ENCODE assay signal across 19 cellular contexts in the genomic region with DNA sequence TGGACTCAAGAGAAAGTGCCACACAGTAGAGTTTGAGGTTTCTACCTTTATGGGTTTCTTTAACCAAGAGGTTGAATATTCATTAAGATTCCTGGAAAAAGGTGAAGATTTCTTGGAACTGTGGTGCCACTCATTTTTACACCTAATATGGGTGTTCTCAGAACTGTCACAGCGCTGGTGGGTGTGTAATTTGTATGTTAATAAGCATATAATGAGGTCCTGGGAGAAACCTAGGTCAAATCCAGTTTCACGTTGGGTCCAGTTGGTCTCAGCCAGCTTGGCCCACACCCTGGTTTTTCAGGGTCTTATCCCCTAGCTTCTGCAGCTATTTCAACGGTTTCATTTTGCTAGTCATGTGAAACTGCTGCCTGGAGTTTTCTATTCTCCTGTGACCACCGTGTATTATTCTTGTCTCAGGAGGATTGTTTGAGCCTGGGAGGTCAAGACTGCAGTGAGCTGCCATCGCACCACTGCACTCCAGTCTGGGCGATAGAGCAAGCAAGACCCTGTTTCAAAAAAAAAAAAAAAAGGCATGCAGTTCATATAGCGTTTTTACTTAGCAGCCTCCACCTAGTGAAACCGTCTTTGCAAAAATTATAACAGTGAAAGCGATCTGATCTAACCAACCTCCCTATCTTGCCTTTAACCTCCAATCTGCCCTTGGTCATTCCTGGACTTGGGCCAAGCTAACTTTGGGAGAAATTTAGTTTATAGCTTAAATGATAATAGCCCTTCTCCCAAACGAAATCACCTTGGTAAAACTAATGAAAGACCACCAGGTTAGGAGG.
"Had no signal": no experiment of that assay in that cellular context is flagged by ENCODE, and none has a peak within 500 bp of the region (broad histone marks: within the 10 kb centered on the region; RNA-seq: fewer than 3 reads in every experiment).

No MANE protein-coding gene starts in this region.

- H3K9me3 Mint-ChIP-seq: activated naive CD4-positive, alpha-beta T cell treated with anti-CD3 and anti-CD28 coated beads, Interleukin-2, amount 50 U/mL, for 72 hours; central memory CD8-positive, alpha-beta T cell; effector memory CD8-positive, alpha-beta T cell had no signal

- H3K27ac Mint-ChIP-seq: activated naive CD4-positive, alpha-beta T cell treated with anti-CD3 and anti-CD28 coated beads, Interleukin-2, amount 50 U/mL, for 72 hours; effector memory CD8-positive, alpha-beta T cell; WTC11 had no signal

- H3K4me3 Mint-ChIP-seq: central memory CD8-positive, alpha-beta T cell; effector memory CD8-positive, alpha-beta T cell; nephron progenitor cell; WTC11 had no signal

- H3K27me3 Mint-ChIP-seq: central memory CD8-positive, alpha-beta T cell had no signal

- H3K4me3 ChIP-seq: body of pancreas, gastrocnemius medialis, ovary, tibial artery, uterus had no signal

- H3K4me1 ChIP-seq: body of pancreas, gastrocnemius medialis, tibial artery, uterus had no signal

- FAIRE-seq: keratinocyte had no signal

- ATAC-seq: activated naive CD4-positive, alpha-beta T cell treated with anti-CD3 and anti-CD28 coated beads, Interleukin-2, amount 50 U/mL, for 72 hours; body of pancreas; effector memory CD8-positive, alpha-beta T cell; gastrocnemius medialis; left ventricle myocardium superior; WTC11 had no signal

- DNase-seq: activated effector memory CD4-positive, alpha-beta T cell treated with Interleukin-2 at 50 U/mL for 16 hours; activated T-cell treated with anti-CD3 and anti-CD28 coated beads, Interleukin-2, amount 50 U/mL, for 1 hour; amniotic stem cell; body of pancreas; cortex of kidney; effector memory CD8-positive, alpha-beta T cell; gastrocnemius medialis; left ventricle myocardium superior; nephron progenitor cell; ovary; stimulated activated CD4-positive, alpha-beta T cell treated with anti-CD3 and anti-CD28 coated beads, Interleukin-15, amount 100 ng/mL, for 24 hours; stimulated activated CD4-positive, alpha-beta T cell treated with anti-CD3 and anti-CD28 coated beads, Interleukin-4, amount 100 ng/mL, for 24 hours; tibial artery; uterus had no signal

- H3K27me3 ChIP-seq: body of pancreas, gastrocnemius medialis, ovary, uterus had no signal

- H3K9me3 ChIP-seq: body of pancreas, gastrocnemius medialis, ovary, tibial artery, uterus had no signal

- H3K4me1 Mint-ChIP-seq: central memory CD8-positive, alpha-beta T cell had no signal

- H3K27ac ChIP-seq: body of pancreas, epithelial cell of prostate, gastrocnemius medialis, ovary, tibial artery, uterus had no signal

- H3K36me3 ChIP-seq: gastrocnemius medialis, ovary, tibial artery, uterus had no signal
